In the genomic region with DNA sequence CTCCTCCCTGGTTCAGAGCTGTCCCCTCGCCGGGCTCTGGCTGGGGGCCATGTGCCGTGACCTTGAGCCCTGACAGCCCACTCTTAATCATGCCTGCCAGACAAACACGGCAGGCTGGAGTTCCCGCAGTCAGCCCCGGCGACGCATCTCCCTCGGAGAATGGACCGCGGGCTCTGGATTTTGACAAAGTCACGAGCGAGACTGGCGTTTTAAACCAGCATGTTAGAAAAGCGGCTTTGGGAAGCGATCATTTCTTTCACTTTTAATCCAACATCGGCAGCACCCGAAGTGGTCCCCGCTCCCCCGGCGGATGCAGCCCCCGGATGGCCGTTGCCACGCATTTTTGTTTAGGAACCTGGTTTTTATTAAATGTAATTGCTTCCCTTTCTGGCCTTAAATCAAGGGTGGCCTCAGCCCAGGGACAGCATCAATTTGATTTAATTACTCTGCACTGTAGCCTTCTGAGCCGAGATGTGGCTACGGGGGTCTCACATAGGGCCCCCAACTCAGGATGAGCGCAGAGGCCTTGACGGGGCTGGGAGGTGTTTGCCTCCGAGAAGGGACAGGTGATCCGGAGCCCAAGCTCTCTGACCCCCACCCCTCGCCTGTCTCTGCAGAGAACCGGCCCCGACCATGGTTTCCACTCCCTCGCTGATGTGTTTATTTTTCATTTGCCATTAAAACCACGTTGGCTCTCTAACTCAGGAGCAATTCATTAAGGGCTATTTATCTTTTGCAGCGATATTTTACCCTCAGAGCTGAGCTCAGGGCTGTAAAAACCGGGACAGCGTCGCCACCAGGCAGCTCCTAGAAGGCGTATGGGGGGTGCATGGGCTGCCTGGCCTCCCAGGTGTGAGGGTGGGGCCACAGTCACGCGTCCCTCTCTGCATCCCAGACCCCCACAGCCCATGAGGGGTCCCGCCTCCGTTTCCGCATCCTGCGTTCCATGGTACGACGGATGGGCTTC, we compare ENCODE assay signal across 25 cellular contexts.
DNase-seq lines count a peak whose midpoint lies in the region; ATAC-seq and TF ChIP-seq lines count a peak whose summit lies in the region.
"Had no signal": no experiment of that assay in that cellular context is flagged by ENCODE, and none has a peak within 500 bp of the region (broad histone marks: within the 10 kb centered on the region; RNA-seq: fewer than 3 reads in every experiment).

No MANE protein-coding gene starts in this region.

- peak overlapping the region; percentile 95 for H2AK5ac ChIP-seq in neuronal stem cell (ENCODE audit: low read depth, low read length)

- ATAC-seq in GM21737 (IDR thresholded peaks at IDR 0.05; ENCODE audit: unreplicated experiment) (no peak), HG03108 (IDR thresholded peaks at IDR 0.05; ENCODE audit: unreplicated experiment) (no peak)
- ATAC-seq: activated CD4-positive, alpha-beta T cell treated with anti-CD3 and anti-CD28 coated beads for 36 hours; activated T-cell treated with anti-CD3 and anti-CD28 coated beads, Interleukin-2, amount 50 U/mL, for 4 hours; CD8-positive, alpha-beta T cell; GM12878 had no signal

- TF ChIP-seq CTCF in HEK293 (tag by site-specific recombination; IDR thresholded peaks at IDR 0.05) (no peak), esophagus muscularis mucosa (IDR thresholded peaks at IDR 0.05) (no peak)

- H3K14ac ChIP-seq in neuronal stem cell (ENCODE audit: low read length) = no peak overlapping the region

- no peak overlapping the region for H3K4me3 ChIP-seq in HEK293 (ENCODE audit: low read depth, low read length)
- peak overlapping the region; percentile 0 to 12 (median 10) for H3K4me3 ChIP-seq in esophagus muscularis mucosa
- H3K4me3 ChIP-seq in neuronal stem cell (ENCODE audit: low read length in 2 of 2) = no peak overlapping the region
- H3K4me3 ChIP-seq: GM12878, prostate gland, tibial artery had no signal

- no peaks in the 10 kb centered on the region for H3K79me1 ChIP-seq in neuronal stem cell (ENCODE audit: low read depth, low read length)

- peak overlapping the region; percentile 29 for H2BK5ac ChIP-seq in neuronal stem cell (ENCODE audit: low read length)

- no peak overlapping the region for H3K4ac ChIP-seq in neuronal stem cell (ENCODE audit: low read length)

- no peaks in the 10 kb centered on the region for H3K9me3 ChIP-seq in HEK293 (ENCODE audit: control insufficient read depth, insufficient read depth, low read depth, low read length)
- H3K9me3 ChIP-seq in esophagus muscularis mucosa = no peaks in the 10 kb centered on the region
- no peaks in the 10 kb centered on the region for H3K9me3 ChIP-seq in neuronal stem cell (replicated peaks in 1 of 2; ENCODE audit: control insufficient read depth in 2 of 2, insufficient read depth in 1 of 2, low read depth in 1 of 2, low read length in 2 of 2)
- H3K9me3 ChIP-seq: prostate gland, tibial artery had no signal

- no peak overlapping the region for H2BK12ac ChIP-seq in neuronal stem cell (ENCODE audit: low read length)

- CTCF ChIA-PET in HEK293 (lab: Yijun Ruan, JAX) = no interaction called here

- H3K27me3 ChIP-seq in esophagus muscularis mucosa (peaks cover 0 to 100% (median 15%) of the 10 kb centered on the region in 4 donors), neuronal stem cell (ENCODE audit: control insufficient read depth in 3 of 3, insufficient read depth in 3 of 3, low read depth in 1 of 3, low read length in 3 of 3) (peaks cover 0 to 36% (median 0%) of the 10 kb centered on the region in 3 experiments)
- H3K27me3 ChIP-seq: tibial artery had no signal

- peak overlapping the region; percentile 92 for H3K18ac ChIP-seq in neuronal stem cell (ENCODE audit: low read length)

- 58% methylated on average over 30 of the region's 48 CpGs for WGBS in esophagus muscularis mucosa
- WGBS in neuronal stem cell (ENCODE audit: extremely low coverage in 2 of 2, insufficient read length in 2 of 2, insufficient replicate concordance in 1 of 2), 2 donors = no CpG with 5 or more reads among the region's 48 CpGs

- H4K8ac ChIP-seq in neuronal stem cell (ENCODE audit: low read depth, low read length) = no peak overlapping the region

- H3K4me2 ChIP-seq in neuronal stem cell (ENCODE audit: insufficient read depth, low read length, poor library complexity, severe bottlenecking) = no peak overlapping the region

- POLR2A ChIA-PET in HEK293 (lab: Yijun Ruan, JAX) = interaction anchor here (0.6 kb wide), 1 partner anchor 99 kb away, joined by 5 read pairs; no protein-coding TSS in a partner anchor

- H4K91ac ChIP-seq in neuronal stem cell (ENCODE audit: low read depth, low read length, poor library complexity) = peak overlapping the region; percentile 12

- TF ChIP-seq POLR2A in esophagus muscularis mucosa (IDR thresholded peaks at IDR 0.05; ENCODE audit: low read depth) = no peak

- H3K23ac ChIP-seq in neuronal stem cell (ENCODE audit: low read depth, low read length, poor library complexity) = peak overlapping the region; percentile 73

- H3K9ac ChIP-seq in neuronal stem cell (ENCODE audit: low read depth, low read length, poor library complexity) = no peak overlapping the region

- H3K36me3 ChIP-seq in HEK293 (ENCODE audit: control insufficient read depth in 2 of 2, insufficient read depth in 1 of 2, low read length in 2 of 2) (no peaks in the 10 kb centered on the region), esophagus muscularis mucosa (no peaks in the 10 kb centered on the region), neuronal stem cell (replicated peaks in 1 of 2; ENCODE audit: control insufficient read depth in 2 of 2, insufficient read depth in 2 of 2, low read length in 2 of 2) (no peaks in the 10 kb centered on the region)
- H3K36me3 ChIP-seq: prostate gland, tibial artery had no signal

- peak; percentile 52 for DNase-seq in AG08396 (ENCODE audit: low spot score)
- DNase-seq in esophagus muscularis mucosa (ENCODE audit: extremely low spot score) = no peak
- DNase-seq in neuronal stem cell (ENCODE audit: low spot score) = no peak
- no peak for DNase-seq in iPS-NIHi11 (ENCODE audit: low spot score)
- DNase-seq in activated CD4-positive, alpha-beta T cell treated with anti-CD3 and anti-CD28 coated beads, Interleukin-2, amount 50 U/mL, for 48 hours = no peak
- DNase-seq: activated CD4-positive, alpha-beta T cell treated with anti-CD3 and anti-CD28 coated beads for 36 hours; activated naive CD4-positive, alpha-beta T cell; activated T-cell treated with anti-CD3 and anti-CD28 coated beads, Interleukin-2, amount 50 U/mL, for 4 hours; CD8-positive, alpha-beta T cell; DMS53; Karpas-422; mammary epithelial cell; naive B cell; NCI-H187; NCI-H69; SHP77 treated with DMSO at 0.1 percent for 48 hours; small intestine; stimulated activated naive CD4-positive, alpha-beta T cell; T-helper 1 cell; tibial artery had no signal

- no peak for TF ChIP-seq EP300 in esophagus muscularis mucosa (IDR thresholded peaks at IDR 0.05)

- H3K27ac ChIP-seq in HEK293 (ENCODE audit: extremely low read depth, low read depth, low read length) (no peak overlapping the region), esophagus muscularis mucosa (replicated peaks in 1 of 4) (no peak overlapping the region), neuronal stem cell (replicated peaks; ENCODE audit: low read length) (no peak overlapping the region)
- H3K27ac ChIP-seq: prostate gland had no signal

- intact Hi-C loops in esophagus muscularis mucosa (cut with DNase I) = no loop called here

- no peak overlapping the region for H2BK120ac ChIP-seq in neuronal stem cell (ENCODE audit: low read depth, low read length)

- H3K4me1 ChIP-seq in HEK293 (ENCODE audit: control insufficient read depth, insufficient read depth, low read length) (peaks cover 4% of the 10 kb centered on the region; the same call in 1 of the 2 replicates), esophagus muscularis mucosa (peaks cover 13 to 24% (median 16%) of the 10 kb centered on the region in 4 donors), neuronal stem cell (ENCODE audit: control insufficient read depth in 2 of 2, insufficient read depth in 1 of 2, low read depth in 1 of 2, low read length in 2 of 2) (peaks cover 13 to 39% of the 10 kb centered on the region in 2 donors)
- H3K4me1 ChIP-seq: prostate gland had no signal

- H2BK15ac ChIP-seq in neuronal stem cell (ENCODE audit: low read length) = no peak overlapping the region

- H2AFZ ChIP-seq in neuronal stem cell (ENCODE audit: low read length) = no peak overlapping the region

TF ChIP-seq in HEK293, 187 proteins besides CTCF, POLR2A, EP300 and RAD21 (continues in another document):
- TF ChIP-seq ZNF600 (tag by site-specific recombination; IDR thresholded peaks at IDR 0.05) (0 out of 2 replicates have a peak, but pooled peaks have one; percentile 42), ZBTB8A (tag by site-specific recombination; IDR thresholded peaks at IDR 0.05) (peak; percentile 54; the same call in 1 of the 2 replicates), GLIS1 (tag by site-specific recombination; IDR thresholded peaks at IDR 0.05) (peak; percentile 19; the same call in 1 of the 2 replicates), WT1 (tag by site-specific recombination; IDR thresholded peaks at IDR 0.05) (peak; percentile 58; the same call in 1 of the 2 replicates), ZNF112 (tag by site-specific recombination; IDR thresholded peaks at IDR 0.05) (no peak), SP2 (tag by site-specific recombination; IDR thresholded peaks at IDR 0.05) (no peak), TRIM28 (IDR thresholded peaks at IDR 0.05; ENCODE audit: borderline replicate concordance, low read length) (0 out of 2 replicates have a peak, but pooled peaks have one; percentile 24)
- TF ChIP-seq, protein P1, sequence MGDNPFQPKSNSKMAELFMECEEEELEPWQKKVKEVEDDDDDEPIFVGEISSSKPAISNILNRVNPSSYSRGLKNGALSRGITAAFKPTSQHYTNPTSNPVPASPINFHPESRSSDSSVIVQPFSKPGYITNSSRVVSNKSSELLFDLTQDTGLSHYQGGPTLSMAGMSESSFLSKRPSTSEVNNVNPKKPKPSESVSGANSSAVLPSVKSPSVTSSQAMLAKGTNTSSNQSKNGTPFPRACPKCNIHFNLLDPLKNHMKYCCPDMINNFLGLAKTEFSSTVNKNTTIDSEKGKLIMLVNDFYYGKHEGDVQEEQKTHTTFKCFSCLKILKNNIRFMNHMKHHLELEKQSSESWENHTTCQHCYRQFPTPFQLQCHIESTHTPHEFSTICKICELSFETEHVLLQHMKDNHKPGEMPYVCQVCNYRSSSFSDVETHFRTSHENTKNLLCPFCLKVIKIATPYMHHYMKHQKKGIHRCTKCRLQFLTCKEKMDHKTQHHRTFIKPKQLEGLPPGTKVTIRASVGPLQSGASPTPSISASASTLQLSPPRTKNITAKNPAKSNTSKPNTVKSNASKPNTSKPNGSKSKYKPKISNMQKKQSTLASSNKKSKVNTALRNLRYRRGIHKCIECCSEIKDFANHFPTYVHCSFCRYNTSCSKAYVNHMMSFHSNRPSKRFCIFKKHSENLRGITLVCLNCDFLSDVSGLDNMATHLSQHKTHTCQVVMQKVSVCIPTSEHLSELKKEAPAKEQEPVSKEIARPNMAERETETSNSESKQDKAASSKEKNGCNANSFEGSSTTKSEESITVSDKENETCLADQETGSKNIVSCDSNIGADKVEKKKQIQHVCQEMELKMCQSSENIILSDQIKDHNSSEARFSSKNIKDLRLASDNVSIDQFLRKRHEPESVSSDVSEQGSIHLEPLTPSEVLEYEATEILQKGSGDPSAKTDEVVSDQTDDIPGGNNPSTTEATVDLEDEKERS (tag by site-specific recombination; IDR thresholded peaks at IDR 0.05) = no peak

Comparison
In these comparisons a context has a peak if more than half of its experiments do, and no peak if none do; other contexts are left out.
1. H3K4me3 ChIP-seq: peak in esophagus muscularis mucosa (4 of 4); none in HEK293 (single experiment) and neuronal stem cell (0 of 2).